In the genomic region with DNA sequence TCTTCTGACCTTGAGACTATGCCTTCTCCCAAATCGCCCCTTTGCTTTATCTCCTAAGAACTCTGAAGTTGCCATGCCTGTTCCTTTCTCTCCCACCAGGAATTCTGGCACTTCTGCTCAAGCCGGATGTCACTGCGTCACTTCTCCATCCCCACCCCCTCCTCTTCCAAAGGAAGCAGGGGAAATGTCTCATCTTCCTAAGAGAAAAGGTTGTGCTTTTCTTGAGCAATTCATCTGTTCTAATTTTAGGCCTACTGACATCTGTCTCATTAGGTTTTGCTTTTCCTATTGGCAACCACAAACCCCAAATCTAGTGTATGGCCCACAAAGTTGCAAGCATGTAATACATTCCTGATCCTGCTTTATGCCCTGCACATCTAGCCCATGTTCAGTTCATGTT, we compare ENCODE assay signal across 12 cellular contexts. TPM values are rescaled to one million over a fixed set of nuclear protein-coding genes. Genes with fewer than 3 reads are reported as not detected.
DNase-seq lines count a peak whose midpoint lies in the region; ATAC-seq and TF ChIP-seq lines count a peak whose summit lies in the region.
"Had no signal": no experiment of that assay in that cellular context is flagged by ENCODE, and none has a peak within 500 bp of the region (broad histone marks: within the 10 kb centered on the region; RNA-seq: fewer than 3 reads in every experiment).

No MANE protein-coding gene starts in this region.

- ATAC-seq in heart left ventricle (peak; percentile 47 to 94 (median 73)), HG02840 (IDR thresholded peaks at IDR 0.05; ENCODE audit: low FRiP score, unreplicated experiment) (no peak)
- ATAC-seq in stimulated activated memory B cell treated with anti-CD40 and anti-IgM and Interleukin-4, amounts not matched to agents 10 μg/mL and 1 μg/mL and 100 μg/mL, for 72 hours = no peak
- ATAC-seq in stimulated activated effector memory CD8-positive, alpha-beta T cell treated with anti-CD3 and anti-CD28 coated beads, Interleukin-12 subunit alpha, Interleukin-12 subunit beta, amount 100 ng/mL, for 72 hours = no peak
- ATAC-seq: pancreas had no signal

- TF ChIP-seq POLR2A in heart left ventricle (IDR thresholded peaks at IDR 0.05) (no peak), adrenal gland (IDR thresholded peaks at IDR 0.05) (no peak)

- no peaks in the 10 kb centered on the region for H3K9me3 ChIP-seq in heart left ventricle
- no peaks in the 10 kb centered on the region for H3K9me3 ChIP-seq in adrenal gland (replicated peaks in 1 of 3)
- H3K9me3 ChIP-seq: pancreas, SJSA1 had no signal

- intact Hi-C loops in heart left ventricle (cut with DNase I) (no loop called here), cardiac septum (cut with DNase I) (no loop called here), adrenal gland (cut with DNase I) (no loop called here)

- H3K27ac Mint-ChIP-seq in stimulated activated memory B cell treated with anti-CD40 and anti-IgM and Interleukin-4, amounts not matched to agents 10 μg/mL and 1 μg/mL and 100 μg/mL, for 72 hours = no peak overlapping the region
- no peak overlapping the region for H3K27ac Mint-ChIP-seq in stimulated activated effector memory CD8-positive, alpha-beta T cell treated with anti-CD3 and anti-CD28 coated beads, Interleukin-12 subunit alpha, Interleukin-12 subunit beta, amount 100 ng/mL, for 72 hours
- H3K27ac Mint-ChIP-seq: CD4-positive, alpha-beta T cell had no signal

- H3K36me3 Mint-ChIP-seq in stimulated activated memory B cell treated with anti-CD40 and anti-IgM and Interleukin-4, amounts not matched to agents 10 μg/mL and 1 μg/mL and 100 μg/mL, for 72 hours = peaks cover 13% of the 10 kb centered on the region
- H3K36me3 Mint-ChIP-seq in stimulated activated effector memory CD8-positive, alpha-beta T cell treated with anti-CD3 and anti-CD28 coated beads, Interleukin-12 subunit alpha, Interleukin-12 subunit beta, amount 100 ng/mL, for 72 hours = peaks cover 8% of the 10 kb centered on the region

- no peak for TF ChIP-seq CTCF in heart left ventricle (IDR thresholded peaks at IDR 0.05)
- peak in 1 of 6 experiments; percentile 13 for TF ChIP-seq CTCF in adrenal gland (IDR thresholded peaks at IDR 0.05)

- WGBS in heart left ventricle, 4 donors = 38 to 45% (median 42%) methylated on average over 3 of the region's 3 CpGs
- WGBS in adrenal gland, 4 donors = 45 to 53% (median 49%) methylated on average over 3 of the region's 3 CpGs

- no peak overlapping the region for H3K4me3 Mint-ChIP-seq in stimulated activated memory B cell treated with anti-CD40 and anti-IgM and Interleukin-4, amounts not matched to agents 10 μg/mL and 1 μg/mL and 100 μg/mL, for 72 hours
- H3K4me3 Mint-ChIP-seq in stimulated activated effector memory CD8-positive, alpha-beta T cell treated with anti-CD3 and anti-CD28 coated beads, Interleukin-12 subunit alpha, Interleukin-12 subunit beta, amount 100 ng/mL, for 72 hours = no peak overlapping the region
- H3K4me3 Mint-ChIP-seq: CD4-positive, alpha-beta T cell had no signal

- H3K4me1 ChIP-seq in heart left ventricle = peaks cover 0 to 12% (median 0%) of the 10 kb centered on the region in 12 donors
- H3K4me1 ChIP-seq in adrenal gland (replicated peaks in 1 of 2) = no peaks in the 10 kb centered on the region
- H3K4me1 ChIP-seq: pancreas had no signal

- no peaks in the 10 kb centered on the region for H3K9me3 Mint-ChIP-seq in stimulated activated memory B cell treated with anti-CD40 and anti-IgM and Interleukin-4, amounts not matched to agents 10 μg/mL and 1 μg/mL and 100 μg/mL, for 72 hours
- no peaks in the 10 kb centered on the region for H3K9me3 Mint-ChIP-seq in stimulated activated effector memory CD8-positive, alpha-beta T cell treated with anti-CD3 and anti-CD28 coated beads, Interleukin-12 subunit alpha, Interleukin-12 subunit beta, amount 100 ng/mL, for 72 hours
- H3K9me3 Mint-ChIP-seq: CD4-positive, alpha-beta T cell had no signal

- peaks cover 0 to 9% (median 0%) of the 10 kb centered on the region in 9 donors for H3K27me3 ChIP-seq in heart left ventricle
- H3K27me3 ChIP-seq in adrenal gland = peaks cover 4% of the 10 kb centered on the region
- H3K27me3 ChIP-seq: SJSA1 had no signal

- H3K4me1 Mint-ChIP-seq in stimulated activated memory B cell treated with anti-CD40 and anti-IgM and Interleukin-4, amounts not matched to agents 10 μg/mL and 1 μg/mL and 100 μg/mL, for 72 hours = no peaks in the 10 kb centered on the region
- H3K4me1 Mint-ChIP-seq in stimulated activated effector memory CD8-positive, alpha-beta T cell treated with anti-CD3 and anti-CD28 coated beads, Interleukin-12 subunit alpha, Interleukin-12 subunit beta, amount 100 ng/mL, for 72 hours = peaks cover 10% of the 10 kb centered on the region

- peak in 4 of 5 donors; percentile 41 to 61 (median 44) for DNase-seq in heart left ventricle
- no peak for DNase-seq in cardiac septum (ENCODE audit: low spot score)
- DNase-seq in adrenal gland = peak in 5 of 7 donors; percentile 22 to 54 (median 28)
- peak; percentile 41 for DNase-seq in hepatic stellate cell (ENCODE audit: low spot score)
- DNase-seq in stimulated activated effector memory CD8-positive, alpha-beta T cell treated with anti-CD3 and anti-CD28 coated beads, Interleukin-12 subunit alpha, Interleukin-12 subunit beta, amount 100 ng/mL, for 72 hours (ENCODE audit: low spot score in 2 of 2) = no peak
- no peak for DNase-seq in OCI-M2 (lab: John Stamatoyannopoulos, UW; ENCODE audit: unreplicated experiment)
- DNase-seq: CD4-positive, alpha-beta T cell; NCI-H1930; pancreas had no signal

- H3K27me3 Mint-ChIP-seq in stimulated activated memory B cell treated with anti-CD40 and anti-IgM and Interleukin-4, amounts not matched to agents 10 μg/mL and 1 μg/mL and 100 μg/mL, for 72 hours = no peaks in the 10 kb centered on the region
- H3K27me3 Mint-ChIP-seq: CD4-positive, alpha-beta T cell had no signal

- peak overlapping the region in 11 of 12 donors; percentile 39 to 79 (median 65) for H3K27ac ChIP-seq in heart left ventricle
- peak overlapping the region in 1 of 5 donors; percentile 29 for H3K27ac ChIP-seq in adrenal gland
- H3K27ac ChIP-seq: pancreas, SJSA1 had no signal

- H3K4me3 ChIP-seq in heart left ventricle = no peak overlapping the region
- H3K4me3 ChIP-seq in adrenal gland = no peak overlapping the region
- H3K4me3 ChIP-seq: pancreas, SJSA1 had no signal

- H3K36me3 ChIP-seq in heart left ventricle (no peaks in the 10 kb centered on the region), adrenal gland (replicated peaks in 1 of 2) (no peaks in the 10 kb centered on the region)
- H3K36me3 ChIP-seq: pancreas, SJSA1 had no signal

RNA-seq across cellular contexts. Expression of gene PABIR2, which starts 24.4 kb away (rescaled TPM):
- total RNA-seq in heart left ventricle = 10 to 100 TPM in 8 of 9 donors, 1 to 10 TPM in 1; 6.9 to 19.4 (median 13.5) TPM
- 10 to 100 TPM in 1 of 2 donors, 1 to 10 TPM in 1; 9.7 to 16.5 TPM for polyA plus RNA-seq in heart left ventricle
- 18.0 TPM for total RNA-seq in cardiac septum
- total RNA-seq in adrenal gland = 10 to 100 TPM in 7 of 8 donors, 1 to 10 TPM in 1; 9.6 to 27.7 (median 16.9) TPM
- polyA plus RNA-seq in adrenal gland = 10 to 100 TPM; 33.3 to 46.7 (median 33.8) TPM

Comparison
In these comparisons a context has a peak if more than half of its experiments do, and no peak if none do; other contexts are left out.
1. DNase-seq: peak in heart left ventricle (4 of 5), adrenal gland (5 of 7) and hepatic stellate cell (single experiment); none in cardiac septum (single experiment), stimulated activated effector memory CD8-positive, alpha-beta T cell treated with anti-CD3 and anti-CD28 coated beads, Interleukin-12 subunit alpha, Interleukin-12 subunit beta, amount 100 ng/mL, for 72 hours (0 of 2) and OCI-M2 (single experiment).
2. ATAC-seq: peak in heart left ventricle (4 of 4); none in stimulated activated memory B cell treated with anti-CD40 and anti-IgM and Interleukin-4, amounts not matched to agents 10 μg/mL and 1 μg/mL and 100 μg/mL, for 72 hours (single experiment), HG02840 (single experiment) and stimulated activated effector memory CD8-positive, alpha-beta T cell treated with anti-CD3 and anti-CD28 coated beads, Interleukin-12 subunit alpha, Interleukin-12 subunit beta, amount 100 ng/mL, for 72 hours (single experiment).